8 cellular contexts compared by ENCODE assay signal in genomic region chr9:69758981-69759477, GRCh38. TPM values are rescaled to one million over a fixed set of nuclear protein-coding genes. Genes with fewer than 3 reads are reported as not detected.
A peak's percentile ranks its signal among the peaks of the same experiment; 100 is the strongest.
DNase-seq lines count a peak whose midpoint lies in the region; ATAC-seq and TF ChIP-seq lines count a peak whose summit lies in the region.

No MANE protein-coding gene starts in this region.

- no peak overlapping the region for H4K8ac ChIP-seq in mesenchymal stem cell (ENCODE audit: low read length)

- no peaks in the 10 kb centered on the region for H3K27me3 ChIP-seq in BJ (ENCODE audit: control insufficient read depth, insufficient read depth, low read length)
- no peaks in the 10 kb centered on the region for H3K27me3 ChIP-seq in mesenchymal stem cell (ENCODE audit: control insufficient read depth in 1 of 2, insufficient read depth in 1 of 2, low read length in 2 of 2)

- peak overlapping the region; percentile 90 for H3K27ac Mint-ChIP-seq in chondrocyte (ENCODE audit: unreplicated experiment)

- H3K4me3 ChIP-seq in BJ (ENCODE audit: low read depth, low read length) (peak overlapping the region; percentile 87), NB4 (ENCODE audit: low read depth, low read length) (peak overlapping the region; percentile 87), mesenchymal stem cell (ENCODE audit: insufficient read depth in 1 of 2, low read depth in 1 of 2, low read length in 2 of 2) (peak overlapping the region; percentile 86 to 99)

- H2BK15ac ChIP-seq in mesenchymal stem cell (ENCODE audit: low read depth, poor library complexity, severe bottlenecking) = no peak overlapping the region

- TF ChIP-seq POLR2A in NB4 (IDR thresholded peaks at IDR 0.05; ENCODE audit: extremely low read depth, insufficient read length) = no peak

- peak overlapping the region in 1 of 2 experiments; percentile 81 for H3K4ac ChIP-seq in mesenchymal stem cell (ENCODE audit: low read depth in 1 of 2, low read length in 2 of 2)

- peaks cover 6% of the 10 kb centered on the region for H3K4me1 ChIP-seq in mesenchymal stem cell (ENCODE audit: control insufficient read depth, insufficient read depth, low read depth, low read length)

- H3K18ac ChIP-seq in mesenchymal stem cell (ENCODE audit: low read depth in 1 of 2, low read length in 2 of 2) = peak overlapping the region; percentile 50 to 99

- no peaks in the 10 kb centered on the region for H3K27me3 Mint-ChIP-seq in chondrocyte (ENCODE audit: low read depth)

- POLR2A ChIA-PET in BJ (lab: Charles Lee) = no interaction called here

- H2BK120ac ChIP-seq in mesenchymal stem cell (ENCODE audit: low read depth, low read length) = no peak overlapping the region

- H3K4me3 Mint-ChIP-seq in chondrocyte (ENCODE audit: unreplicated experiment) = peak overlapping the region; percentile 91

- H3K36me3 ChIP-seq in BJ (ENCODE audit: control insufficient read depth, insufficient read depth, low read length) (no peaks in the 10 kb centered on the region), mesenchymal stem cell (ENCODE audit: control insufficient read depth in 1 of 2, insufficient read depth in 2 of 2, low read depth in 1 of 2, low read length in 2 of 2) (no peaks in the 10 kb centered on the region)

- H3K4me1 Mint-ChIP-seq in chondrocyte (ENCODE audit: low read depth) = peaks cover 26% of the 10 kb centered on the region

- ATAC-seq in GM21367 (IDR thresholded peaks at IDR 0.05; ENCODE audit: unreplicated experiment) = peak; percentile 1

- peak overlapping the region; percentile 73 for H3K4me2 ChIP-seq in mesenchymal stem cell (ENCODE audit: low read length, poor library complexity, severe bottlenecking)

- peak overlapping the region; percentile 79 for H3K27ac ChIP-seq in mesenchymal stem cell (ENCODE audit: low read length, poor library complexity, severe bottlenecking)

- no peaks in the 10 kb centered on the region for H3K9me3 ChIP-seq in mesenchymal stem cell (ENCODE audit: control insufficient read depth, low read length)

- no peaks in the 10 kb centered on the region for H3K36me3 Mint-ChIP-seq in chondrocyte (ENCODE audit: low read depth)

- CTCF ChIA-PET in BJ (lab: Yijun Ruan, JAX) = no interaction called here

- H2AFZ ChIP-seq in mesenchymal stem cell (ENCODE audit: low read depth, low read length) = no peak overlapping the region

- no peak for DNase-seq in BJ (ENCODE audit: low read depth)
- DNase-seq in NB4 (ENCODE audit: low read depth) = no peak
- no peak for DNase-seq in chondrocyte (ENCODE audit: low spot score)
- peak; percentile 50 for DNase-seq in mesenchymal stem cell
- DNase-seq in ACHN = no peak
- no peak for DNase-seq in superior temporal gyrus (ENCODE audit: extremely low spot score)
- DNase-seq in hepatic stellate cell (ENCODE audit: low spot score) = no peak

- WGBS in mesenchymal stem cell = under 1% methylated on average over 6 of the region's 8 CpGs

- H3K9ac ChIP-seq in mesenchymal stem cell (ENCODE audit: low read length) = peak overlapping the region; percentile 97

- H2BK12ac ChIP-seq in mesenchymal stem cell (ENCODE audit: low read length in 2 of 2) = no peak overlapping the region

- H3K9me3 Mint-ChIP-seq in chondrocyte (ENCODE audit: low read depth) = no peaks in the 10 kb centered on the region

- H3K79me1 ChIP-seq in mesenchymal stem cell (replicated peaks; ENCODE audit: low read length, poor library complexity, severe bottlenecking) = no peaks in the 10 kb centered on the region

- no peak overlapping the region for H2BK5ac ChIP-seq in mesenchymal stem cell (ENCODE audit: low read depth, low read length, poor library complexity, severe bottlenecking)

- in situ Hi-C loops in ACHN (cut with HindIII; ENCODE audit: low pct_ligation_motif_present, low pct_unique_long_range_greater_than_20kb, low sequenced_read_pairs) = no loop called here

- H4K91ac ChIP-seq in mesenchymal stem cell (ENCODE audit: low read length) = no peak overlapping the region

- no peak overlapping the region for H3K23ac ChIP-seq in mesenchymal stem cell (ENCODE audit: low read length in 2 of 2)

- TF ChIP-seq CTCF in BJ (IDR thresholded peaks at IDR 0.05; ENCODE audit: insufficient read depth, low read depth, low read length) (no peak), NB4 (IDR thresholded peaks at IDR 0.05; ENCODE audit: low read depth, low read length) (no peak), chondrocyte (IDR thresholded peaks at IDR 0.05) (no peak)

- H2AK5ac ChIP-seq in mesenchymal stem cell (ENCODE audit: low read length, severe bottlenecking) = peak overlapping the region; percentile 37

- H3K14ac ChIP-seq in mesenchymal stem cell (ENCODE audit: low read length in 2 of 2) = peak overlapping the region in 1 of 2 experiments; percentile 9

RNA-seq across cellular contexts. Expression of gene PTAR1, which starts 0.8 kb away (rescaled TPM):
- polyA plus RNA-seq in BJ (2011; rRNA removed) = 12.4 and 20.5 TPM in 2 replicates
- 31.8 and 39.1 TPM in 2 replicates for polyA minus RNA-seq in BJ (2011; rRNA and poly(A)+ RNA removed)
- 48.2 to 57.5 TPM (median 52.4 TPM) in 3 replicates for total RNA-seq in chondrocyte
- 17.4 TPM for polyA plus RNA-seq in mesenchymal stem cell (2013, experiment 1 of 2)
- polyA plus RNA-seq in mesenchymal stem cell (2013, experiment 2 of 2) = 16.4 TPM
